18 cellular contexts compared by ENCODE assay signal in genomic region chr14:94161087-94161486, GRCh38. TPM values are rescaled to one million over a fixed set of nuclear protein-coding genes. Genes with fewer than 3 reads are reported as not detected.
DNase-seq lines count a peak whose midpoint lies in the region; ATAC-seq lines count a peak whose summit lies in the region.
"Had no signal": no experiment of that assay in that cellular context is flagged by ENCODE, and none has a peak within 500 bp of the region (broad histone marks: within the 10 kb centered on the region; RNA-seq: fewer than 3 reads in every experiment).

No MANE protein-coding gene starts in this region.

- no peaks in the 10 kb centered on the region for H3K9me3 Mint-ChIP-seq in activated CD4-positive, alpha-beta T cell treated with anti-CD3 and anti-CD28 coated beads for 36 hours (ENCODE audit: low read depth)
- H3K9me3 Mint-ChIP-seq in activated naive CD8-positive, alpha-beta T cell treated with anti-CD3 and anti-CD28 coated beads, Interleukin-2, amount 10 ng/mL, durations not matched to agents 7 days and 5 days: peaks cover 2% of the 10 kb centered on the region
- H3K9me3 Mint-ChIP-seq in activated naive CD8-positive, alpha-beta T cell treated with anti-CD3 and anti-CD28 coated beads for 36 hours: no peaks in the 10 kb centered on the region
- no peaks in the 10 kb centered on the region for H3K9me3 Mint-ChIP-seq in activated T-helper 17 cell treated with anti-CD3 and anti-CD28 coated beads, Interleukin-2, amount 50 U/mL, for 72 hours

- DNase-seq in activated CD4-positive, alpha-beta T cell treated with anti-CD3 and anti-CD28 coated beads for 36 hours: no peak
- no peak for DNase-seq in activated CD4-positive, alpha-beta T cell treated with anti-CD3 and anti-CD28 coated beads for 1 hour
- DNase-seq in activated naive CD8-positive, alpha-beta T cell treated with anti-CD3 and anti-CD28 coated beads, Interleukin-2, amount 10 ng/mL, durations not matched to agents 7 days and 5 days: no peak
- DNase-seq in activated naive CD8-positive, alpha-beta T cell treated with anti-CD3 and anti-CD28 coated beads for 36 hours: no peak
- DNase-seq in AG20443 (ENCODE audit: low spot score) (no peak), HUDEP-2 (lab: John Stamatoyannopoulos, UW; ENCODE audit: unreplicated experiment in 76 of 76) (no peak)
- no peak for DNase-seq in stimulated activated CD4-positive, alpha-beta T cell treated with anti-CD3 and anti-CD28 coated beads, Interleukin-1b, Interleukin-23, amount 100 ng/mL, for 48 hours
- DNase-seq: Calu3; CD4-positive, CD25-positive, alpha-beta regulatory T cell; EL; H9; NCI-H2081; NCI-H748 treated with DMSO at 0.1 percent for 48 hours; NK-92 treated with Interleukin-12 subunit alpha and Interleukin-12 subunit beta, amount 100 ng/mL, for 24 hours had no signal

- no peaks in the 10 kb centered on the region for H3K27me3 Mint-ChIP-seq in activated CD4-positive, alpha-beta T cell treated with anti-CD3 and anti-CD28 coated beads for 36 hours
- peaks cover 3% of the 10 kb centered on the region for H3K27me3 Mint-ChIP-seq in activated naive CD8-positive, alpha-beta T cell treated with anti-CD3 and anti-CD28 coated beads, Interleukin-2, amount 10 ng/mL, durations not matched to agents 7 days and 5 days
- no peaks in the 10 kb centered on the region for H3K27me3 Mint-ChIP-seq in activated naive CD8-positive, alpha-beta T cell treated with anti-CD3 and anti-CD28 coated beads for 36 hours
- no peaks in the 10 kb centered on the region for H3K27me3 Mint-ChIP-seq in activated T-helper 17 cell treated with anti-CD3 and anti-CD28 coated beads, Interleukin-2, amount 50 U/mL, for 72 hours

- ATAC-seq in activated CD4-positive, alpha-beta T cell treated with anti-CD3 and anti-CD28 coated beads for 36 hours: no peak
- ATAC-seq in activated naive CD8-positive, alpha-beta T cell treated with anti-CD3 and anti-CD28 coated beads, Interleukin-2, amount 10 ng/mL, durations not matched to agents 7 days and 5 days (ENCODE audit: low read depth): peak; percentile 23
- no peak for ATAC-seq in activated T-helper 17 cell treated with anti-CD3 and anti-CD28 coated beads, Interleukin-2, amount 50 U/mL, for 72 hours (replicated peaks)
- ATAC-seq: GM12878, Right ventricle myocardium inferior had no signal

- CTCF ChIA-PET in activated CD4-positive, alpha-beta T cell treated with anti-CD3 and anti-CD28 coated beads for 36 hours (lab: Charles Lee): interaction anchor here (1.2 to 3.1 kb wide), 3 partner anchors 14 to 29 kb away, joined by 3 to 12 read pairs (median 5); no protein-coding TSS in a partner anchor

- H3K4me1 Mint-ChIP-seq in activated CD4-positive, alpha-beta T cell treated with anti-CD3 and anti-CD28 coated beads for 36 hours: peaks cover 73% of the 10 kb centered on the region
- peaks cover 26% of the 10 kb centered on the region for H3K4me1 Mint-ChIP-seq in activated naive CD8-positive, alpha-beta T cell treated with anti-CD3 and anti-CD28 coated beads, Interleukin-2, amount 10 ng/mL, durations not matched to agents 7 days and 5 days
- H3K4me1 Mint-ChIP-seq in activated naive CD8-positive, alpha-beta T cell treated with anti-CD3 and anti-CD28 coated beads for 36 hours: peaks cover 46% of the 10 kb centered on the region
- peaks cover 39% of the 10 kb centered on the region for H3K4me1 Mint-ChIP-seq in activated T-helper 17 cell treated with anti-CD3 and anti-CD28 coated beads, Interleukin-2, amount 50 U/mL, for 72 hours
- H3K4me1 Mint-ChIP-seq: B cell had no signal

- H3K27ac Mint-ChIP-seq in activated CD4-positive, alpha-beta T cell treated with anti-CD3 and anti-CD28 coated beads for 36 hours: peak overlapping the region; percentile 72
- peak overlapping the region; percentile 59 for H3K27ac Mint-ChIP-seq in activated naive CD8-positive, alpha-beta T cell treated with anti-CD3 and anti-CD28 coated beads, Interleukin-2, amount 10 ng/mL, durations not matched to agents 7 days and 5 days
- no peak overlapping the region for H3K27ac Mint-ChIP-seq in activated naive CD8-positive, alpha-beta T cell treated with anti-CD3 and anti-CD28 coated beads for 36 hours
- peak overlapping the region; percentile 51 for H3K27ac Mint-ChIP-seq in activated T-helper 17 cell treated with anti-CD3 and anti-CD28 coated beads, Interleukin-2, amount 50 U/mL, for 72 hours
- H3K27ac Mint-ChIP-seq: B cell, H9 had no signal

- intact Hi-C loops in activated CD4-positive, alpha-beta T cell treated with anti-CD3 and anti-CD28 coated beads for 36 hours (cut with DNase I, micrococcal nuclease): no loop called here

- H3K4me3 Mint-ChIP-seq in activated CD4-positive, alpha-beta T cell treated with anti-CD3 and anti-CD28 coated beads for 36 hours: no peak overlapping the region
- H3K4me3 Mint-ChIP-seq in activated naive CD8-positive, alpha-beta T cell treated with anti-CD3 and anti-CD28 coated beads, Interleukin-2, amount 10 ng/mL, durations not matched to agents 7 days and 5 days: no peak overlapping the region
- no peak overlapping the region for H3K4me3 Mint-ChIP-seq in activated naive CD8-positive, alpha-beta T cell treated with anti-CD3 and anti-CD28 coated beads for 36 hours
- no peak overlapping the region for H3K4me3 Mint-ChIP-seq in activated T-helper 17 cell treated with anti-CD3 and anti-CD28 coated beads, Interleukin-2, amount 50 U/mL, for 72 hours
- H3K4me3 Mint-ChIP-seq: B cell; CD4-positive, CD25-positive, alpha-beta regulatory T cell; H9 had no signal

- no peaks in the 10 kb centered on the region for H3K36me3 Mint-ChIP-seq in activated CD4-positive, alpha-beta T cell treated with anti-CD3 and anti-CD28 coated beads for 36 hours (ENCODE audit: low read depth)
- no peaks in the 10 kb centered on the region for H3K36me3 Mint-ChIP-seq in activated naive CD8-positive, alpha-beta T cell treated with anti-CD3 and anti-CD28 coated beads, Interleukin-2, amount 10 ng/mL, durations not matched to agents 7 days and 5 days
- no peaks in the 10 kb centered on the region for H3K36me3 Mint-ChIP-seq in activated naive CD8-positive, alpha-beta T cell treated with anti-CD3 and anti-CD28 coated beads for 36 hours
- no peaks in the 10 kb centered on the region for H3K36me3 Mint-ChIP-seq in activated T-helper 17 cell treated with anti-CD3 and anti-CD28 coated beads, Interleukin-2, amount 50 U/mL, for 72 hours (ENCODE audit: low read depth)
- H3K36me3 Mint-ChIP-seq: CD4-positive, CD25-positive, alpha-beta regulatory T cell had no signal

- POLR2A ChIA-PET in activated CD4-positive, alpha-beta T cell treated with anti-CD3 and anti-CD28 coated beads for 36 hours (lab: Charles Lee): no interaction called here
- POLR2A ChIA-PET in activated naive CD8-positive, alpha-beta T cell treated with anti-CD3 and anti-CD28 coated beads, Interleukin-2, amount 10 ng/mL, durations not matched to agents 7 days and 5 days (lab: Charles Lee): interaction anchor here (0.8 kb wide), 1 partner anchor 8 kb away, joined by 3 read pairs; no protein-coding TSS in a partner anchor

RNA-seq across cellular contexts. Expression of gene PPP4R4, which starts 13.0 kb away (rescaled TPM):
- total RNA-seq in activated CD4-positive, alpha-beta T cell treated with anti-CD3 and anti-CD28 coated beads for 36 hours: 10 to 100 TPM; 21.4 TPM
- under 1 TPM; 0.47 to 0.57 TPM for total RNA-seq in activated naive CD8-positive, alpha-beta T cell treated with anti-CD3 and anti-CD28 coated beads, Interleukin-2, amount 10 ng/mL, durations not matched to agents 7 days and 5 days
- total RNA-seq in activated naive CD8-positive, alpha-beta T cell treated with anti-CD3 and anti-CD28 coated beads for 36 hours: 1 to 10 TPM; 1.4 to 2.0 TPM
- total RNA-seq in activated T-helper 17 cell treated with anti-CD3 and anti-CD28 coated beads, Interleukin-2, amount 50 U/mL, for 72 hours: 10 to 100 TPM in 1 of 2 donors, 1 to 10 TPM in 1; 1.8 to 68.2 TPM
- total RNA-seq: B cell had no signal

RNA-seq across cellular contexts. Expression of gene IFI27L2, which starts 31.7 kb away (rescaled TPM):
- 10 to 100 TPM; 57.3 to 66.9 TPM for total RNA-seq in activated CD4-positive, alpha-beta T cell treated with anti-CD3 and anti-CD28 coated beads for 36 hours
- total RNA-seq in activated naive CD8-positive, alpha-beta T cell treated with anti-CD3 and anti-CD28 coated beads, Interleukin-2, amount 10 ng/mL, durations not matched to agents 7 days and 5 days: 10 to 100 TPM; 76.4 to 77.9 TPM
- total RNA-seq in activated naive CD8-positive, alpha-beta T cell treated with anti-CD3 and anti-CD28 coated beads for 36 hours: 10 to 100 TPM; 51.5 to 55.6 TPM
- 10 to 100 TPM; 58.5 to 58.8 TPM for total RNA-seq in activated T-helper 17 cell treated with anti-CD3 and anti-CD28 coated beads, Interleukin-2, amount 50 U/mL, for 72 hours

RNA-seq across cellular contexts. Expression of gene IFI27, which starts 50.6 kb away (rescaled TPM):
- total RNA-seq in activated CD4-positive, alpha-beta T cell treated with anti-CD3 and anti-CD28 coated beads for 36 hours: 1 to 10 TPM; 3.0 to 3.1 TPM
- total RNA-seq in activated naive CD8-positive, alpha-beta T cell treated with anti-CD3 and anti-CD28 coated beads, Interleukin-2, amount 10 ng/mL, durations not matched to agents 7 days and 5 days: 100 to 1,000 TPM; 237 to 274 TPM
- 1 to 10 TPM; 1.6 to 2.4 TPM for total RNA-seq in activated naive CD8-positive, alpha-beta T cell treated with anti-CD3 and anti-CD28 coated beads for 36 hours
- total RNA-seq in activated T-helper 17 cell treated with anti-CD3 and anti-CD28 coated beads, Interleukin-2, amount 50 U/mL, for 72 hours: 1 to 10 TPM; 2.1 to 3.0 TPM

Comparison
In these comparisons a context has a peak if more than half of its experiments do, and no peak if none do; other contexts are left out.
1. RNA of gene IFI27, which starts 50.6 kb away (total RNA-seq): 237 to 274 TPM in activated naive CD8-positive, alpha-beta T cell treated with anti-CD3 and anti-CD28 coated beads, Interleukin-2, amount 10 ng/mL, durations not matched to agents 7 days and 5 days; 3.0 to 3.1 TPM in activated CD4-positive, alpha-beta T cell treated with anti-CD3 and anti-CD28 coated beads for 36 hours, 2.1 to 3.0 TPM in activated T-helper 17 cell treated with anti-CD3 and anti-CD28 coated beads, Interleukin-2, amount 50 U/mL, for 72 hours and 1.6 to 2.4 TPM in activated naive CD8-positive, alpha-beta T cell treated with anti-CD3 and anti-CD28 coated beads for 36 hours; every median in the first group is over 10 times any median in the second.